12 cellular contexts compared by ENCODE assay signal in the genomic region with DNA sequence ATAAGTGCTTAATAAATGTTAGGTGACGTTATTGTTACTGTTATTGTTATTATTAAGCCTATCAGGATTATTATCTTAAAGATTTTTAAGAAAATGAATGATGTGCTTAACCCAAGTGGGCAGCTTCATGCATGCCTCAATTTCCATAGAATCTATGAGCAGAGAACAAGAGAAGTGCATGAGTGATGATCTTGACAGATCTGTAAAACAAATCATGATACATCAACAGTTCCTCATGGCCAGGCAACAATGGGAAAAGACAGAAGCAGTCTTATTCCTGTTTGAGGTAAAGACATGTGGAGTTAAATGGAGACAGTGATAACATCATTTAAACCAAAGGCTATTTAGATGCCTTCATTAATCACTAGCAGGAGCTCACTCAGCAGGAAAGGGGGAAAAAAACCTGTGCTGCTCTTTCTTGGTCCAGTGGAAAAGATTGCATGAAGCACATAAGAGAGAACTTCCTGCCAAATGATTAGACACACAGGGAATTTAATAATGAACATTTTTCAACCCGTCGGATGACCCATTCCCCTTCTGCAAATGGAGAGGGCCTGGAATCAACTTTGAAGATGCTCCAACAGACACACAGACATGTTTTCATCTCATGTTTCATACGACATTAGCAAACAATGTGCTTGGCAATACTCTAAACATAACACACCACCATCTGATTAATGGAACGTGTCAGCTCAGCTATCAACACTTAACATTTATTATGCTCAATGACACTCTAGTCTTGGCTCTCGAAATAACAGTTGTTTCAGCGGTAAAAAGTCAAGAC.
"Had no signal": no experiment of that assay in that cellular context is flagged by ENCODE, and none has a peak within 500 bp of the region (broad histone marks: within the 10 kb centered on the region; RNA-seq: fewer than 3 reads in every experiment).

No MANE protein-coding gene starts in this region.

- H3K4me3 Mint-ChIP-seq: activated naive CD4-positive, alpha-beta T cell treated with anti-CD3 and anti-CD28 coated beads, Interleukin-2, amount 50 U/mL, for 24 hours; immature natural killer cell had no signal

- H3K4me3 ChIP-seq: dorsolateral prefrontal cortex, esophagus muscularis mucosa, prostate gland had no signal

- H3K27me3 Mint-ChIP-seq: activated naive CD4-positive, alpha-beta T cell treated with anti-CD3 and anti-CD28 coated beads, Interleukin-2, amount 50 U/mL, for 24 hours had no signal

- ATAC-seq: activated CD4-positive, CD25-positive, alpha-beta regulatory T cell treated with anti-CD3 and anti-CD28 coated beads, Interleukin-2, amount 50 U/mL, for 24 hours had no signal

- H3K27ac Mint-ChIP-seq: activated naive CD4-positive, alpha-beta T cell treated with anti-CD3 and anti-CD28 coated beads, Interleukin-2, amount 50 U/mL, for 24 hours had no signal

- DNase-seq: dorsolateral prefrontal cortex; immature natural killer cell; left cardiac atrium; nucleus accumbens; stimulated activated CD4-positive, alpha-beta T cell treated with anti-CD3 and anti-CD28 coated beads, Interleukin-12 subunit alpha, Interleukin-12 subunit beta, amount 100 ng/mL, for 4 hours; stimulated activated CD4-positive, alpha-beta T cell treated with anti-CD3 and anti-CD28 coated beads, Interleukin-2, amount 100 ng/mL, for 48 hours; stimulated activated naive CD4-positive, alpha-beta T cell treated with Interleukin-2 at 50 U/mL for 16 hours; trophoblast cell had no signal

- H3K9me3 Mint-ChIP-seq: activated naive CD4-positive, alpha-beta T cell treated with anti-CD3 and anti-CD28 coated beads, Interleukin-2, amount 50 U/mL, for 24 hours had no signal

- H3K36me3 Mint-ChIP-seq: activated naive CD4-positive, alpha-beta T cell treated with anti-CD3 and anti-CD28 coated beads, Interleukin-2, amount 50 U/mL, for 24 hours had no signal

- H3K4me1 Mint-ChIP-seq: activated naive CD4-positive, alpha-beta T cell treated with anti-CD3 and anti-CD28 coated beads, Interleukin-2, amount 50 U/mL, for 24 hours had no signal
